In the genomic region with DNA sequence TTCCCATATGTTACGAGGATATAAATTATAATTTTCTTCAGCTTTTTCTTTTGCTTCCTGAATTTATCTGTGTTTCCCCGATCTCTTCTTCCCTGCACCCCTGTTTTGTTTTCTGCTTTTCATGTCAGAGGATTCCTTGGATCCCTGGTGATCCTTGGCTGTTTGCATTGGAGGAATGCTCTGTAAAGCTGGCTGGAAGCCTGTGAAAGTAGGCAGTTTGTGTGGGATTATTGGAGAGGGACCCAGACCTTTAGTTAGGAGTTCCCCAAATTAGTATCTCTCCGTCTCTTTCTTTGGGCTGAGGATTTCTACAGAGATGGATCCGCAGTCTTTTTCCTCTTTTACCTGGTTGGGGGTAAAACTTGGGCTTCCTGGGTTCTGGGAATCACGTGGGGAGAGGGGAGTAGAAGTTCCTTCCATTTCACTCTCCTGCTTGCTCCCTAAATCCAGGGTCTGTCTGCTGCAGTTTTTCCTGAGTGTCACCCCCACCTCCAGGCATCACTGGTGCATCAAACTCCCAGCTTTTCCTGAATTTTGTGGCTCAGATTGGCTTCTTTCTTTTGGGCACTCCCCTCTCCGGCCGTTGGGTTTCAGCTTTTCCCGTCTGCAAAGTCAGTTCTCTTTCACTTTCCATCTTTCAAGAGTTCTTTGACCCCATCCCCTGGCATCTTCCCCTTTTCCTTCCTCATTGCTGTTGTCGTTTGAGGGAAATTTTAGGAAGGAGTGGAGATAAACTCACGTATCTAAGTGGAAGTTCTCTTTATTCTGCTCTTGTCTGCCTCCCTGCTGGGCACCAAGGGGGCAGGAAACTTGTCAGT, we compare ENCODE assay signal across 25 cellular contexts.
A peak's percentile ranks its signal among the peaks of the same experiment; 100 is the strongest.
DNase-seq lines count a peak whose midpoint lies in the region; ATAC-seq and TF ChIP-seq lines count a peak whose summit lies in the region.
"Had no signal": no experiment of that assay in that cellular context is flagged by ENCODE, and none has a peak within 500 bp of the region (broad histone marks: within the 10 kb centered on the region; RNA-seq: fewer than 3 reads in every experiment).

No MANE protein-coding gene starts in this region.

- H3K23ac ChIP-seq in H9 (ENCODE audit: insufficient read length, low read depth, low read length), result no peak overlapping the region

- no peak overlapping the region for H2BK15ac ChIP-seq in H9 (ENCODE audit: low read depth, low read length)

- H2BK12ac ChIP-seq in H9 (ENCODE audit: insufficient read length, low read depth, low read length), result no peak overlapping the region

- H2AFZ ChIP-seq in ACC112 (ENCODE audit: low read length, unreplicated experiment), result peak overlapping the region; percentile 71
- peak overlapping the region; percentile 92 for H2AFZ ChIP-seq in H9 (ENCODE audit: low read length)
- H2AFZ ChIP-seq: parathyroid adenoma had no signal

- H3K9me3 ChIP-seq in H9 (ENCODE audit: control insufficient read depth, low read depth, low read length), result no peaks in the 10 kb centered on the region
- H3K9me3 ChIP-seq: ascending aorta, gastrocnemius medialis had no signal

- H3K4me1 ChIP-seq in ACC112 (ENCODE audit: control insufficient read depth, insufficient read depth, low read length, unreplicated experiment) (no peaks in the 10 kb centered on the region), H9 (ENCODE audit: insufficient read depth, low read length) (no peaks in the 10 kb centered on the region; the same call in 1 of the 2 replicates)
- H3K4me1 ChIP-seq: ascending aorta, gastrocnemius medialis, parathyroid adenoma had no signal

- no peak overlapping the region for H3K4ac ChIP-seq in H9 (ENCODE audit: low read depth, low read length)

- H4K8ac ChIP-seq in H9 (replicated peaks; ENCODE audit: insufficient read length, low read depth, low read length), result no peak overlapping the region

- no peak overlapping the region for H2BK20ac ChIP-seq in H9 (ENCODE audit: low read depth, low read length, poor library complexity, severe bottlenecking)

- peaks cover 3 to 17% (median 4%) of the 10 kb centered on the region in 3 experiments; a peak in 5 of 7 replicates for H3K36me3 Mint-ChIP-seq in H9 (ENCODE audit: insufficient read depth in 1 of 3, low read depth in 3 of 3)
- H3K36me3 Mint-ChIP-seq: mesothelial cell of epicardium, natural killer cell had no signal

- H3K27me3 Mint-ChIP-seq in H9 (ENCODE audit: low read depth), result peaks cover 34% of the 10 kb centered on the region

- peaks cover 16 to 20% of the 10 kb centered on the region in 2 experiments for H3K4me1 Mint-ChIP-seq in H9
- H3K4me1 Mint-ChIP-seq: central memory CD8-positive, alpha-beta T cell; mesothelial cell of epicardium; natural killer cell had no signal

- TF ChIP-seq CTCF in H9 (conservative IDR thresholded peaks at IDR 0.05), result no peak
- peak; percentile 7 for TF ChIP-seq CTCF in choroid plexus epithelial cell (conservative IDR thresholded peaks at IDR 0.05; ENCODE audit: low read depth, low read length)

- WGBS in H9 (ENCODE audit: extremely low coverage, insufficient read length, low lambda C conversion rate), result no CpG with 5 or more reads among the region's 10 CpGs

- no peak overlapping the region for H3K9ac ChIP-seq in H9 (ENCODE audit: extremely low read depth, insufficient read length, low read length)
- H3K9ac ChIP-seq: KMS-11, parathyroid adenoma had no signal

- no peak overlapping the region for H3K56ac ChIP-seq in H9 (ENCODE audit: insufficient read length, low read depth, low read length)

- no peak for DNase-seq in H9
- no peak for DNase-seq in choroid plexus epithelial cell (ENCODE audit: low read depth)
- peak; percentile 5 for DNase-seq in mesenteric fat pad (ENCODE audit: low spot score)
- DNase-seq in NCI-H2029 (lab: John Stamatoyannopoulos, UW), result no peak
- DNase-seq in NCI-H1105 (lab: John Stamatoyannopoulos, UW), result no peak
- DNase-seq: activated CD4-positive, alpha-beta T cell treated with anti-CD3 and anti-CD28 coated beads for 4 hours; activated naive CD4-positive, alpha-beta T cell treated with anti-CD3 and anti-CD28 coated beads for 36 hours; activated T-cell treated with anti-CD3 and anti-CD28 coated beads, Interleukin-2, amount 50 U/mL, for 48 hours; CD4-positive, alpha-beta T cell; erythroblast; gastrocnemius medialis; left cardiac atrium; natural killer cell; NCI-H187; NCI-H226; NCI-H748 treated with DMSO at 0.1 percent for 48 hours; stimulated activated CD8-positive, alpha-beta memory T cell treated with anti-CD3 and anti-CD28 coated beads, Interleukin-4, amount 100 ng/mL, for 48 hours had no signal

- no peak overlapping the region for H2AK5ac ChIP-seq in H9 (ENCODE audit: insufficient read length, low read length)

- H3K18ac ChIP-seq in H9 (ENCODE audit: insufficient read length, low read depth, low read length), result peak overlapping the region; percentile 7

- peak overlapping the region; percentile 68 for H3K4me2 ChIP-seq in H9 (ENCODE audit: insufficient read depth, insufficient read length, low read length)
- H3K4me2 ChIP-seq: KMS-11 had no signal

- peak overlapping the region; percentile 29 to 73 for H3K4me3 Mint-ChIP-seq in H9
- H3K4me3 Mint-ChIP-seq: activated naive CD4-positive, alpha-beta T cell treated with anti-CD3 and anti-CD28 coated beads for 36 hours; CD4-positive, alpha-beta T cell; central memory CD8-positive, alpha-beta T cell; mesothelial cell of epicardium; natural killer cell had no signal

- H4K5ac ChIP-seq in H9 (ENCODE audit: insufficient read length, low read depth, low read length), result no peak overlapping the region

- H2BK120ac ChIP-seq in H9 (ENCODE audit: low read depth, low read length, poor library complexity, severe bottlenecking), result no peak overlapping the region

- H3K27ac ChIP-seq in ACC112 (ENCODE audit: low read depth, low read length) (no peak overlapping the region), H9 (ENCODE audit: insufficient read length, low read depth, low read length) (no peak overlapping the region)
- H3K27ac ChIP-seq: ascending aorta, gastrocnemius medialis, KMS-11, parathyroid adenoma had no signal

- H3K4me3 ChIP-seq in ACC112 (ENCODE audit: low read depth, low read length), result peak overlapping the region; percentile 71
- H3K4me3 ChIP-seq in choroid plexus epithelial cell (ENCODE audit: low read depth, low read length), result no peak overlapping the region
- H3K4me3 ChIP-seq: ascending aorta, gastrocnemius medialis had no signal

- no peaks in the 10 kb centered on the region for H4K20me1 ChIP-seq in H9 (ENCODE audit: control insufficient read depth, insufficient read depth, insufficient read length)

- ATAC-seq in GM18511 (IDR thresholded peaks at IDR 0.05; ENCODE audit: unreplicated experiment), result no peak
- ATAC-seq: gastrocnemius medialis, left cardiac atrium, natural killer cell, sciatic nerve had no signal

- H3K79me2 ChIP-seq in ACC112 (ENCODE audit: control insufficient read depth, insufficient read depth, low read length, unreplicated experiment) (no peaks in the 10 kb centered on the region), H9 (ENCODE audit: insufficient read depth, low read length) (no peaks in the 10 kb centered on the region)
- H3K79me2 ChIP-seq: parathyroid adenoma had no signal

- H3T11ph ChIP-seq in H9 (ENCODE audit: low read length), result no peak overlapping the region

- peak overlapping the region in 2 of 3 experiments; percentile 10 to 83; a peak in 2 of 7 replicates for H3K27ac Mint-ChIP-seq in H9
- H3K27ac Mint-ChIP-seq: activated naive CD4-positive, alpha-beta T cell treated with anti-CD3 and anti-CD28 coated beads for 36 hours; CD4-positive, alpha-beta T cell; mesothelial cell of epicardium; natural killer cell had no signal

- H4K91ac ChIP-seq in H9 (ENCODE audit: insufficient read length, low read depth, low read length), result no peak overlapping the region

- H3K14ac ChIP-seq in H9 (ENCODE audit: insufficient read depth, low read length), result peak overlapping the region; percentile 21

- H3K79me1 ChIP-seq in H9 (ENCODE audit: insufficient read depth, low read depth, low read length, poor library complexity, severe bottlenecking), result no peaks in the 10 kb centered on the region

- H3K27me3 ChIP-seq in ACC112 (ENCODE audit: insufficient read depth, low read length) (peaks cover 56% of the 10 kb centered on the region), H9 (ENCODE audit: insufficient read depth, low read length) (no peaks in the 10 kb centered on the region)
- H3K27me3 ChIP-seq: ascending aorta, gastrocnemius medialis had no signal

- H2BK5ac ChIP-seq in H9 (ENCODE audit: insufficient read length, low read length), result no peak overlapping the region

- H3K36me3 ChIP-seq in ACC112 (ENCODE audit: insufficient read depth, low read length), result no peaks in the 10 kb centered on the region
- H3K36me3 ChIP-seq: ascending aorta, gastrocnemius medialis had no signal

- H3K23me2 ChIP-seq in H9 (ENCODE audit: insufficient read length, low read depth, low read length, poor library complexity, severe bottlenecking), result peaks cover 3% of the 10 kb centered on the region

- peaks cover 9 to 14% of the 10 kb centered on the region in 2 experiments for H3K9me3 Mint-ChIP-seq in H9
- H3K9me3 Mint-ChIP-seq: natural killer cell had no signal
